In the genomic region with DNA sequence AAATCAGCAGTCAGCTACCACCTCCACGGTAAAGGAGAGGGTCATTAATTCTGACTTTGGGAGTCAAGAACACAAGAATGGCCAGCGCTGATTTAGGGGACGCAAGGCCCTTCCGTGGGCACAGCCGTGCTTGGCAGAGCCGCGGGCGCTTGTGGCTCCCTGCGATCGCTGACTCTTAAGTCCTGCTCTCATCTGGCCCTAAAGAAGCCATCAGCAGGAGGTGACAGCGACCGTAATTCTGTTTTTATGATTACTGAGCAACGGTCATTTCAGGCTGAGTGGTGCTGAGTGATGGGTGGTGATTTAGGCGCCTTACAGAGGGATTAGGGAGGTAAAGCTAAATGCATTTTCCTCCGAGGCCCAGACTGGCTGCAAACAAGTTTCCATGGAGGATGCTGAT, we compare ENCODE assay signal across 21 cellular contexts.
"Had no signal": no experiment of that assay in that cellular context is flagged by ENCODE, and none has a peak within 500 bp of the region (broad histone marks: within the 10 kb centered on the region; RNA-seq: fewer than 3 reads in every experiment).

No MANE protein-coding gene starts in this region.

- H3K4me2 ChIP-seq: hepatocyte had no signal

- H3K4me3 ChIP-seq: breast epithelium, coronary artery, esophagus muscularis mucosa, hepatocyte, upper lobe of left lung had no signal

- ATAC-seq: left ventricle myocardium superior; natural killer cell; stimulated activated naive CD8-positive, alpha-beta T cell treated with anti-CD3 and anti-CD28 coated beads, Interleukin-15, Interleukin-2, amounts not matched to agents 100 U/mL and 50 U/mL, for 24 hours had no signal

- H2AFZ ChIP-seq: hepatocyte had no signal

- H3K27me3 ChIP-seq: breast epithelium, esophagus muscularis mucosa, hepatocyte, upper lobe of left lung had no signal

- H3K9me3 ChIP-seq: breast epithelium, esophagus muscularis mucosa, upper lobe of left lung had no signal

- FAIRE-seq: frontal cortex had no signal

- H3K4me1 ChIP-seq: breast epithelium, esophagus muscularis mucosa, upper lobe of left lung had no signal

- H3K27ac ChIP-seq: breast epithelium, coronary artery, esophagus muscularis mucosa, hepatocyte, upper lobe of left lung had no signal

- DNase-seq: activated CD4-positive, alpha-beta memory T cell treated with anti-CD3 and anti-CD28 coated beads for 36 hours; activated CD4-positive, alpha-beta T cell treated with anti-CD3 and anti-CD28 coated beads for 48 hours; activated naive CD4-positive, alpha-beta T cell treated with Interleukin-2 at 50 U/mL for 16 hours; activated naive CD8-positive, alpha-beta T cell treated with anti-CD3 and anti-CD28 coated beads, Interleukin-2, amount 10 ng/mL, durations not matched to agents 7 days and 5 days; activated T-cell treated with anti-CD3 and anti-CD28 coated beads, Interleukin-2, amount 50 U/mL, for 48 hours; amniotic stem cell; glutamatergic neuron; left ventricle myocardium superior; mammary epithelial cell; midbrain; natural killer cell; occipital lobe; posterior cingulate gyrus; stimulated activated CD4-positive, alpha-beta T cell treated with anti-CD3 and anti-CD28 coated beads, Interleukin-4, amount 100 ng/mL, for 1 hour; stimulated activated naive CD8-positive, alpha-beta T cell treated with anti-CD3 and anti-CD28 coated beads, Interleukin-15, Interleukin-2, amounts not matched to agents 100 U/mL and 50 U/mL, for 24 hours; upper lobe of left lung had no signal

- H3K79me2 ChIP-seq: hepatocyte had no signal

- H3K36me3 ChIP-seq: breast epithelium, esophagus muscularis mucosa, upper lobe of left lung had no signal
